In the genomic region with DNA sequence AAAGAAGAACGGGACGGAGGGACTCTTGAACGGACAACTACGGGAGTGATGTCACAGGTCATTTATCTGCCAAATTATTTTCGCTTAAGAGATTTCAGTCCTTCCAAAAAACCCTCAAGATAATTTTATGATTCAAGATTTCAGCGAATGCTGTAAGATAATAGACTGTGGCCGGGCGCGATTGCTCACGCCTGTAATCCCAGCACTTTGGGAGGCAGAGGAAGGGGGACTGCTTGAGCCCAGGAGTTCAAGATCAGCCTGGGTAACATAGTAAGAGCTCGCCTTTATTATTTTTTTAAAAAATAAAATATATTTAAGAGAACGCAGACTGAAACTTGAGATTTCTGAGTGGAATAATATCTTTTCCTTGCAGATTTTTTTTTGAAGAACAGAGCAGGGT, we compare ENCODE assay signal across 8 cellular contexts. TPM values are rescaled to one million over a fixed set of nuclear protein-coding genes. Genes with fewer than 3 reads are reported as not detected.
DNase-seq lines count a peak whose midpoint lies in the region; ATAC-seq and TF ChIP-seq lines count a peak whose summit lies in the region.

No MANE protein-coding gene starts in this region.

- H2AFZ ChIP-seq in HCT116 (ENCODE audit: low read depth, low read length, poor library complexity, severe bottlenecking): no peak overlapping the region
- H2AFZ ChIP-seq in neuron (ENCODE audit: low read depth, low read length): peak overlapping the region; percentile 67

- TF ChIP-seq POLR2A in HCT116 (IDR thresholded peaks at IDR 0.05; ENCODE audit: borderline replicate concordance, extremely low read depth, insufficient read depth, insufficient read length): peak; percentile 0

- peak; percentile 21 for ATAC-seq in HCT116

- peak; percentile 6 for DNase-seq in ELF-1 (ENCODE audit: low read depth, low spot score)
- no peak for DNase-seq in HCT116 (ENCODE audit: low read depth, low spot score)
- no peak for DNase-seq in epithelial cell of prostate (ENCODE audit: low read depth, low spot score)
- no peak for DNase-seq in D341Med (ENCODE audit: low spot score)
- DNase-seq in middle frontal gyrus (ENCODE audit: extremely low spot score, low spot score): no peak
- no peak for DNase-seq in NCI-H1092 treated with DMSO at 0.1 percent for 48 hours (lab: John Stamatoyannopoulos, UW)

- peaks cover 4 to 32% of the 10 kb centered on the region in 2 experiments; a peak in 3 of 4 replicates for H3K4me1 ChIP-seq in HCT116 (ENCODE audit: control insufficient read depth in 1 of 2, insufficient read depth in 2 of 2, low read length in 2 of 2)
- peaks cover 6% of the 10 kb centered on the region for H3K4me1 ChIP-seq in neuron (ENCODE audit: insufficient read depth, low read length)

- intact Hi-C loops in HCT116 (cut with micrococcal nuclease): no loop called here

- peak overlapping the region; percentile 86 to 91 for H3K4me3 ChIP-seq in HCT116 (replicated peaks in 1 of 2; ENCODE audit: low read depth in 1 of 2, low read length in 2 of 2)
- H3K4me3 ChIP-seq in neuron (ENCODE audit: low read length): peak overlapping the region; percentile 96

- no peak for TF ChIP-seq RAD21 in HCT116 (IDR thresholded peaks at IDR 0.05; ENCODE audit: low read depth)

- no peaks in the 10 kb centered on the region for H4K20me1 ChIP-seq in HCT116 (ENCODE audit: insufficient read depth)

- H3K36me3 ChIP-seq in HCT116 (ENCODE audit: control insufficient read depth in 1 of 2, insufficient read depth in 2 of 2, low read length in 2 of 2) (no peaks in the 10 kb centered on the region), neuron (ENCODE audit: insufficient read depth, low read length) (no peaks in the 10 kb centered on the region)

- H3K27ac ChIP-seq in HCT116 (ENCODE audit: low read depth, low read length) (peak overlapping the region; percentile 85), epithelial cell of prostate (peak overlapping the region; percentile 53)

- H3K79me2 ChIP-seq in HCT116 (ENCODE audit: insufficient read depth, low read length): peaks cover 35% of the 10 kb centered on the region

- H3K9me2 ChIP-seq in HCT116 (ENCODE audit: insufficient read depth): no peaks in the 10 kb centered on the region

- BruUV-seq in HCT116 (replicated peaks; lab: Mats Ljungman, UMichigan): TSS peak; percentile 66

- H3K9ac ChIP-seq in HCT116 (ENCODE audit: low read length): peak overlapping the region; percentile 96

- no peaks in the 10 kb centered on the region for H3K27me3 ChIP-seq in HCT116 (ENCODE audit: insufficient read depth, low read length)
- no peaks in the 10 kb centered on the region for H3K27me3 ChIP-seq in neuron (ENCODE audit: insufficient read depth, low read length)

- TF ChIP-seq CTCF in HCT116 (IDR thresholded peaks at IDR 0.05 in 2 of 3, conservative IDR thresholded peaks at IDR 0.05 in 1 of 3; ENCODE audit: borderline replicate concordance in 1 of 3, insufficient read depth in 1 of 3, low read depth in 2 of 3, low read length in 2 of 3): no peak

- H3K4me2 ChIP-seq in HCT116 (ENCODE audit: low read length): peak overlapping the region; percentile 87

- POLR2A ChIA-PET in HCT116 (lab: Charles Lee): interaction anchor here (1.6 to 1.9 kb wide), 3 partner anchors 13 to 26 kb away, joined by 6 to 14 read pairs (median 8); a partner anchor contains a TSS

- CTCF ChIA-PET in HCT116 (lab: Charles Lee): no interaction called here

- RAD21 ChIA-PET in HCT116 (lab: Charles Lee; ENCODE audit: low non-redundant PET in 1 of 2, low total read pairs in 2 of 2, uncharacterized antibody in 2 of 2, unreplicated experiment in 2 of 2): no interaction called here

- H3K9me3 ChIP-seq in HCT116 (ENCODE audit: control insufficient read depth in 1 of 2, insufficient read depth in 1 of 2, low read depth in 1 of 2, low read length in 2 of 2): no peaks in the 10 kb centered on the region
- no peaks in the 10 kb centered on the region for H3K9me3 ChIP-seq in neuron (ENCODE audit: low read length)

TF ChIP-seq in HCT116, 20 proteins besides CTCF, POLR2A, EP300 and RAD21:
- TF ChIP-seq, protein P1, sequence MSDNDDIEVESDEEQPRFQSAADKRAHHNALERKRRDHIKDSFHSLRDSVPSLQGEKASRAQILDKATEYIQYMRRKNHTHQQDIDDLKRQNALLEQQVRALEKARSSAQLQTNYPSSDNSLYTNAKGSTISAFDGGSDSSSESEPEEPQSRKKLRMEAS (IDR thresholded peaks at IDR 0.05): no peak
- TF ChIP-seq, protein P2, sequence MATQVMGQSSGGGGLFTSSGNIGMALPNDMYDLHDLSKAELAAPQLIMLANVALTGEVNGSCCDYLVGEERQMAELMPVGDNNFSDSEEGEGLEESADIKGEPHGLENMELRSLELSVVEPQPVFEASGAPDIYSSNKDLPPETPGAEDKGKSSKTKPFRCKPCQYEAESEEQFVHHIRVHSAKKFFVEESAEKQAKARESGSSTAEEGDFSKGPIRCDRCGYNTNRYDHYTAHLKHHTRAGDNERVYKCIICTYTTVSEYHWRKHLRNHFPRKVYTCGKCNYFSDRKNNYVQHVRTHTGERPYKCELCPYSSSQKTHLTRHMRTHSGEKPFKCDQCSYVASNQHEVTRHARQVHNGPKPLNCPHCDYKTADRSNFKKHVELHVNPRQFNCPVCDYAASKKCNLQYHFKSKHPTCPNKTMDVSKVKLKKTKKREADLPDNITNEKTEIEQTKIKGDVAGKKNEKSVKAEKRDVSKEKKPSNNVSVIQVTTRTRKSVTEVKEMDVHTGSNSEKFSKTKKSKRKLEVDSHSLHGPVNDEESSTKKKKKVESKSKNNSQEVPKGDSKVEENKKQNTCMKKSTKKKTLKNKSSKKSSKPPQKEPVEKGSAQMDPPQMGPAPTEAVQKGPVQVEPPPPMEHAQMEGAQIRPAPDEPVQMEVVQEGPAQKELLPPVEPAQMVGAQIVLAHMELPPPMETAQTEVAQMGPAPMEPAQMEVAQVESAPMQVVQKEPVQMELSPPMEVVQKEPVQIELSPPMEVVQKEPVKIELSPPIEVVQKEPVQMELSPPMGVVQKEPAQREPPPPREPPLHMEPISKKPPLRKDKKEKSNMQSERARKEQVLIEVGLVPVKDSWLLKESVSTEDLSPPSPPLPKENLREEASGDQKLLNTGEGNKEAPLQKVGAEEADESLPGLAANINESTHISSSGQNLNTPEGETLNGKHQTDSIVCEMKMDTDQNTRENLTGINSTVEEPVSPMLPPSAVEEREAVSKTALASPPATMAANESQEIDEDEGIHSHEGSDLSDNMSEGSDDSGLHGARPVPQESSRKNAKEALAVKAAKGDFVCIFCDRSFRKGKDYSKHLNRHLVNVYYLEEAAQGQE (IDR thresholded peaks at IDR 0.05; ENCODE audit: low read depth): no peak
- TF ChIP-seq TCF7L2 (IDR thresholded peaks at IDR 0.05; ENCODE audit: borderline replicate concordance, extremely low read depth, insufficient read depth, insufficient read length) (no peak), EZH2phosphoT487 (IDR thresholded peaks at IDR 0.05; ENCODE audit: borderline replicate concordance) (no peak), SRF (IDR thresholded peaks at IDR 0.05; ENCODE audit: low read depth) (no peak)

TF ChIP-seq in PFSK-1, 5 proteins besides CTCF, POLR2A, EP300 and RAD21:
- TF ChIP-seq, protein P2 (IDR thresholded peaks at IDR 0.05; ENCODE audit: insufficient read depth in 1 of 2, low read depth in 2 of 2, low read length in 2 of 2): no peak
- TF ChIP-seq SIN3A (IDR thresholded peaks at IDR 0.05; ENCODE audit: borderline replicate concordance, insufficient read depth, low read length) (0 out of 2 replicates have a peak, but pooled peaks have one; percentile 16), TAF1 (IDR thresholded peaks at IDR 0.05; ENCODE audit: borderline replicate concordance, insufficient read depth, low read length) (no peak)

RNA-seq across cellular contexts. Expression of a gene that starts 0.6 kb away (rescaled TPM):
- 24.5 TPM for total RNA-seq in HCT116 (2021; ENCODE audit: unreplicated experiment)
- 14.8 and 15.8 TPM in 2 replicates for polyA plus RNA-seq in HCT116 (2012)
- 17.9 TPM for polyA plus RNA-seq in PFSK-1 (2012; ENCODE audit: insufficient read length, low read depth)

RNA-seq across cellular contexts. Expression of a gene that starts 5.9 kb away (rescaled TPM):
- total RNA-seq in HCT116 (2021; ENCODE audit: unreplicated experiment): 35.9 TPM
- polyA plus RNA-seq in HCT116 (2012): 12.6 and 19.0 TPM in 2 replicates
- 27.3 TPM for polyA plus RNA-seq in PFSK-1 (2012; ENCODE audit: insufficient read length, low read depth)

RNA-seq across cellular contexts. Expression of a gene that starts 25.9 kb away (rescaled TPM):
- 8.7 TPM for total RNA-seq in HCT116 (2021; ENCODE audit: unreplicated experiment)
- polyA plus RNA-seq in HCT116 (2012): 1.1 and 1.4 TPM in 2 replicates
- polyA plus RNA-seq in PFSK-1 (2012; ENCODE audit: insufficient read length, low read depth): 5.8 TPM

RNA-seq across cellular contexts. Expression of a gene that starts 54.9 kb away (rescaled TPM):
- 355 TPM for total RNA-seq in HCT116 (2021; ENCODE audit: unreplicated experiment)
- polyA plus RNA-seq in HCT116 (2012): 180 and 258 TPM in 2 replicates
- 201 TPM for polyA plus RNA-seq in PFSK-1 (2012; ENCODE audit: insufficient read length, low read depth)
